In the genomic region with DNA sequence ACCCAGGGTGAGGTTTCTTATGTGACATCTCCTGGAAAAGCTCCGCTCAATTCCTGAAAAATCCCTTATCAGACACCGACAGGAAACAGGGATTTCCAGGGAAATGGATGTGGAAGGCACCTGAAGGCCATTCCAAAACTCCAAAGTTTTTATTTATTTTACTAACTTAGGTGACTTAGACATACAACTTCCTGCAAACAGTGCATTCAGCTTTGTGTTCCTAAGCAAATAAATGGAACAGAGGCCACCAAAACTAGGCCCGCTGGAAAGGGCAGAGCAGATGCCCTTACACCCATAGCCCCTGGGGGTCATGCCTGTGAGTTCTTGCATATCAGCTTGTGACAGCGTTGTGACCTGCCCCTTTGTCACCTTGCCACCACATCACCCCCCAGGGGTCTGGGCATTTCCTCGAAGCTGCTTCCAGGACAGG, we compare ENCODE assay signal across 1 cellular context.
TF ChIP-seq lines count a peak whose summit lies in the region.

No MANE protein-coding gene starts in this region.

TF ChIP-seq in HepG2, 621 proteins besides CTCF, POLR2A, EP300 and RAD21 (continued from another document):
- TF ChIP-seq, protein P1, sequence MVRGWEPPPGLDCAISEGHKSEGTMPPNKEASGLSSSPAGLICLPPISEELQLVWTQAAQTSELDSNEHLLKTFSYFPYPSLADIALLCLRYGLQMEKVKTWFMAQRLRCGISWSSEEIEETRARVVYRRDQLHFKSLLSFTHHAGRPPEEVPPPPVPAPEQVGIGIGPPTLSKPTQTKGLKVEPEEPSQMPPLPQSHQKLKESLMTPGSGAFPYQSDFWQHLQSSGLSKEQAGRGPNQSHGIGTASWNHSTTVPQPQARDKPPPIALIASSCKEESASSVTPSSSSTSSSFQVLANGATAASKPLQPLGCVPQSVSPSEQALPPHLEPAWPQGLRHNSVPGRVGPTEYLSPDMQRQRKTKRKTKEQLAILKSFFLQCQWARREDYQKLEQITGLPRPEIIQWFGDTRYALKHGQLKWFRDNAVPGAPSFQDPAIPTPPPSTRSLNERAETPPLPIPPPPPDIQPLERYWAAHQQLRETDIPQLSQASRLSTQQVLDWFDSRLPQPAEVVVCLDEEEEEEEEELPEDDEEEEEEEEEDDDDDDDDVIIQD (CRISPR knock-in tag; IDR thresholded peaks at IDR 0.05; ENCODE audit: low read depth): 0 out of 2 replicates have a peak, but pooled peaks have one; percentile 31
- TF ChIP-seq MED8 (CRISPR knock-in tag; IDR thresholded peaks at IDR 0.05; ENCODE audit: insufficient replicate concordance) (no peak), ZFY (CRISPR knock-in tag; IDR thresholded peaks at IDR 0.05) (peak; percentile 14; the same call in 1 of the 2 replicates), ARNT (IDR thresholded peaks at IDR 0.05) (no peak), ZNF124 (CRISPR knock-in tag; IDR thresholded peaks at IDR 0.05) (no peak), HNF4G (IDR thresholded peaks at IDR 0.05; ENCODE audit: borderline replicate concordance, low read depth, low read length) (peak; percentile 55; the same call in 1 of the 2 replicates), HNF4G (CRISPR knock-in tag; IDR thresholded peaks at IDR 0.05; ENCODE audit: borderline replicate concordance, low read depth) (0 out of 2 replicates have a peak, but pooled peaks have one; percentile 43), CENPT (CRISPR knock-in tag; IDR thresholded peaks at IDR 0.05; ENCODE audit: low read depth) (no peak), FOXK1 (CRISPR knock-in tag; IDR thresholded peaks at IDR 0.05; ENCODE audit: borderline replicate concordance, low read depth) (peak; percentile 46; the same call in 1 of the 2 replicates), DNMT1 (CRISPR knock-in tag; IDR thresholded peaks at IDR 0.05) (no peak), ZNF326 (CRISPR knock-in tag; IDR thresholded peaks at IDR 0.05; ENCODE audit: borderline replicate concordance) (no peak), SOX13 (IDR thresholded peaks at IDR 0.05) (no peak), SOX13 (CRISPR knock-in tag; conservative IDR thresholded peaks at IDR 0.05 in 1 of 2, IDR thresholded peaks at IDR 0.05 in 1 of 2) (peak in 1 of 2 experiments; percentile 79; a peak in 2 of 4 replicates), FOXA1 (IDR thresholded peaks at IDR 0.05) (no peak), FOXA1 (CRISPR knock-in tag; IDR thresholded peaks at IDR 0.05) (peak; percentile 66), U2AF2 (IDR thresholded peaks at IDR 0.05; ENCODE audit: low read depth, low read length) (no peak), ZNF589 (CRISPR knock-in tag; conservative IDR thresholded peaks at IDR 0.05) (no peak), NCOR1 (IDR thresholded peaks at IDR 0.05; ENCODE audit: borderline replicate concordance, low read length) (peak; percentile 84), SKI (IDR thresholded peaks at IDR 0.05; ENCODE audit: partially characterized antibody) (peak; percentile 77), CCDC6 (CRISPR knock-in tag; IDR thresholded peaks at IDR 0.05) (no peak), ZNF33A (CRISPR knock-in tag; IDR thresholded peaks at IDR 0.05; ENCODE audit: borderline replicate concordance) (no peak), ZNF431 (CRISPR knock-in tag; IDR thresholded peaks at IDR 0.05; ENCODE audit: borderline replicate concordance, low read depth) (no peak), ZNF777 (CRISPR knock-in tag; IDR thresholded peaks at IDR 0.05) (no peak), MIXL1 (CRISPR knock-in tag; IDR thresholded peaks at IDR 0.05) (0 out of 2 replicates have a peak, but pooled peaks have one; percentile 12), SOX5 (CRISPR knock-in tag; IDR thresholded peaks at IDR 0.05; ENCODE audit: borderline replicate concordance) (peak; percentile 78), JUND (CRISPR knock-in tag; IDR thresholded peaks at IDR 0.05) (no peak), FOXO1 (CRISPR knock-in tag; IDR thresholded peaks at IDR 0.05) (peak; percentile 9; the same call in 1 of the 2 replicates), KAT8 (CRISPR knock-in tag; IDR thresholded peaks at IDR 0.05) (no peak), ATM (IDR thresholded peaks at IDR 0.05; ENCODE audit: borderline replicate concordance) (no peak), MTF1 (CRISPR knock-in tag; IDR thresholded peaks at IDR 0.05) (no peak), SALL1 (CRISPR knock-in tag; IDR thresholded peaks at IDR 0.05) (peak; percentile 41), KLF13 (CRISPR knock-in tag; IDR thresholded peaks at IDR 0.05) (no peak), HNRNPK (IDR thresholded peaks at IDR 0.05; ENCODE audit: low read depth, low read length, poor library complexity, severe bottlenecking) (no peak), NFYC (CRISPR knock-in tag; IDR thresholded peaks at IDR 0.05) (no peak), ZNF232 (CRISPR knock-in tag; IDR thresholded peaks at IDR 0.05; ENCODE audit: borderline replicate concordance) (no peak), KDM2A (CRISPR knock-in tag; IDR thresholded peaks at IDR 0.05; ENCODE audit: borderline replicate concordance, low read depth) (no peak), ZBTB7A (CRISPR knock-in tag; IDR thresholded peaks at IDR 0.05) (no peak), ZNF143 (CRISPR knock-in tag; IDR thresholded peaks at IDR 0.05) (no peak)
- TF ChIP-seq, protein P2, sequence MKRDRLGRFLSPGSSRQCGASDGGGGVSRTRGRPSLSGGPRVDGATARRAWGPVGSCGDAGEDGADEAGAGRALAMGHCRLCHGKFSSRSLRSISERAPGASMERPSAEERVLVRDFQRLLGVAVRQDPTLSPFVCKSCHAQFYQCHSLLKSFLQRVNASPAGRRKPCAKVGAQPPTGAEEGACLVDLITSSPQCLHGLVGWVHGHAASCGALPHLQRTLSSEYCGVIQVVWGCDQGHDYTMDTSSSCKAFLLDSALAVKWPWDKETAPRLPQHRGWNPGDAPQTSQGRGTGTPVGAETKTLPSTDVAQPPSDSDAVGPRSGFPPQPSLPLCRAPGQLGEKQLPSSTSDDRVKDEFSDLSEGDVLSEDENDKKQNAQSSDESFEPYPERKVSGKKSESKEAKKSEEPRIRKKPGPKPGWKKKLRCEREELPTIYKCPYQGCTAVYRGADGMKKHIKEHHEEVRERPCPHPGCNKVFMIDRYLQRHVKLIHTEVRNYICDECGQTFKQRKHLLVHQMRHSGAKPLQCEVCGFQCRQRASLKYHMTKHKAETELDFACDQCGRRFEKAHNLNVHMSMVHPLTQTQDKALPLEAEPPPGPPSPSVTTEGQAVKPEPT (CRISPR knock-in tag; IDR thresholded peaks at IDR 0.05; ENCODE audit: low read depth): no peak
- TF ChIP-seq, protein P3, sequence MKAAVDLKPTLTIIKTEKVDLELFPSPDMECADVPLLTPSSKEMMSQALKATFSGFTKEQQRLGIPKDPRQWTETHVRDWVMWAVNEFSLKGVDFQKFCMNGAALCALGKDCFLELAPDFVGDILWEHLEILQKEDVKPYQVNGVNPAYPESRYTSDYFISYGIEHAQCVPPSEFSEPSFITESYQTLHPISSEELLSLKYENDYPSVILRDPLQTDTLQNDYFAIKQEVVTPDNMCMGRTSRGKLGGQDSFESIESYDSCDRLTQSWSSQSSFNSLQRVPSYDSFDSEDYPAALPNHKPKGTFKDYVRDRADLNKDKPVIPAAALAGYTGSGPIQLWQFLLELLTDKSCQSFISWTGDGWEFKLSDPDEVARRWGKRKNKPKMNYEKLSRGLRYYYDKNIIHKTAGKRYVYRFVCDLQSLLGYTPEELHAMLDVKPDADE (CRISPR knock-in tag; IDR thresholded peaks at IDR 0.05): no peak
- TF ChIP-seq, protein P4, sequence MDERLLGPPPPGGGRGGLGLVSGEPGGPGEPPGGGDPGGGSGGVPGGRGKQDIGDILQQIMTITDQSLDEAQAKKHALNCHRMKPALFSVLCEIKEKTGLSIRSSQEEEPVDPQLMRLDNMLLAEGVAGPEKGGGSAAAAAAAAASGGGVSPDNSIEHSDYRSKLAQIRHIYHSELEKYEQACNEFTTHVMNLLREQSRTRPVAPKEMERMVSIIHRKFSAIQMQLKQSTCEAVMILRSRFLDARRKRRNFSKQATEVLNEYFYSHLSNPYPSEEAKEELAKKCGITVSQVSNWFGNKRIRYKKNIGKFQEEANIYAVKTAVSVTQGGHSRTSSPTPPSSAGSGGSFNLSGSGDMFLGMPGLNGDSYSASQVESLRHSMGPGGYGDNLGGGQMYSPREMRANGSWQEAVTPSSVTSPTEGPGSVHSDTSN (CRISPR knock-in tag; IDR thresholded peaks at IDR 0.05): no peak
- TF ChIP-seq, protein P5, sequence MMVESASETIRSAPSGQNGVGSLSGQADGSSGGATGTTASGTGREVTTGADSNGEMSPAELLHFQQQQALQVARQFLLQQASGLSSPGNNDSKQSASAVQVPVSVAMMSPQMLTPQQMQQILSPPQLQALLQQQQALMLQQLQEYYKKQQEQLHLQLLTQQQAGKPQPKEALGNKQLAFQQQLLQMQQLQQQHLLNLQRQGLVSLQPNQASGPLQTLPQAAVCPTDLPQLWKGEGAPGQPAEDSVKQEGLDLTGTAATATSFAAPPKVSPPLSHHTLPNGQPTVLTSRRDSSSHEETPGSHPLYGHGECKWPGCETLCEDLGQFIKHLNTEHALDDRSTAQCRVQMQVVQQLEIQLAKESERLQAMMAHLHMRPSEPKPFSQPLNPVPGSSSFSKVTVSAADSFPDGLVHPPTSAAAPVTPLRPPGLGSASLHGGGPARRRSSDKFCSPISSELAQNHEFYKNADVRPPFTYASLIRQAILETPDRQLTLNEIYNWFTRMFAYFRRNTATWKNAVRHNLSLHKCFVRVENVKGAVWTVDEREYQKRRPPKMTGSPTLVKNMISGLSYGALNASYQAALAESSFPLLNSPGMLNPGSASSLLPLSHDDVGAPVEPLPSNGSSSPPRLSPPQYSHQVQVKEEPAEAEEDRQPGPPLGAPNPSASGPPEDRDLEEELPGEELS (CRISPR knock-in tag; IDR thresholded peaks at IDR 0.05): peak; percentile 87
- TF ChIP-seq, protein P6, sequence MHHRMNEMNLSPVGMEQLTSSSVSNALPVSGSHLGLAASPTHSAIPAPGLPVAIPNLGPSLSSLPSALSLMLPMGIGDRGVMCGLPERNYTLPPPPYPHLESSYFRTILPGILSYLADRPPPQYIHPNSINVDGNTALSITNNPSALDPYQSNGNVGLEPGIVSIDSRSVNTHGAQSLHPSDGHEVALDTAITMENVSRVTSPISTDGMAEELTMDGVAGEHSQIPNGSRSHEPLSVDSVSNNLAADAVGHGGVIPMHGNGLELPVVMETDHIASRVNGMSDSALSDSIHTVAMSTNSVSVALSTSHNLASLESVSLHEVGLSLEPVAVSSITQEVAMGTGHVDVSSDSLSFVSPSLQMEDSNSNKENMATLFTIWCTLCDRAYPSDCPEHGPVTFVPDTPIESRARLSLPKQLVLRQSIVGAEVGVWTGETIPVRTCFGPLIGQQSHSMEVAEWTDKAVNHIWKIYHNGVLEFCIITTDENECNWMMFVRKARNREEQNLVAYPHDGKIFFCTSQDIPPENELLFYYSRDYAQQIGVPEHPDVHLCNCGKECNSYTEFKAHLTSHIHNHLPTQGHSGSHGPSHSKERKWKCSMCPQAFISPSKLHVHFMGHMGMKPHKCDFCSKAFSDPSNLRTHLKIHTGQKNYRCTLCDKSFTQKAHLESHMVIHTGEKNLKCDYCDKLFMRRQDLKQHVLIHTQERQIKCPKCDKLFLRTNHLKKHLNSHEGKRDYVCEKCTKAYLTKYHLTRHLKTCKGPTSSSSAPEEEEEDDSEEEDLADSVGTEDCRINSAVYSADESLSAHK (CRISPR knock-in tag; IDR thresholded peaks at IDR 0.05; ENCODE audit: borderline replicate concordance): no peak
- TF ChIP-seq, protein P7, sequence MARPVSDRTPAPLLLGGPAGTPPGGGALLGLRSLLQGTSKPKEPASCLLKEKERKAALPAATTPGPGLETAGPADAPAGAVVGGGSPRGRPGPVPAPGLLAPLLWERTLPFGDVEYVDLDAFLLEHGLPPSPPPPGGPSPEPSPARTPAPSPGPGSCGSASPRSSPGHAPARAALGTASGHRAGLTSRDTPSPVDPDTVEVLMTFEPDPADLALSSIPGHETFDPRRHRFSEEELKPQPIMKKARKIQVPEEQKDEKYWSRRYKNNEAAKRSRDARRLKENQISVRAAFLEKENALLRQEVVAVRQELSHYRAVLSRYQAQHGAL (CRISPR knock-in tag; IDR thresholded peaks at IDR 0.05; ENCODE audit: not compliant biosample characterization): no peak
- TF ChIP-seq, protein P8, sequence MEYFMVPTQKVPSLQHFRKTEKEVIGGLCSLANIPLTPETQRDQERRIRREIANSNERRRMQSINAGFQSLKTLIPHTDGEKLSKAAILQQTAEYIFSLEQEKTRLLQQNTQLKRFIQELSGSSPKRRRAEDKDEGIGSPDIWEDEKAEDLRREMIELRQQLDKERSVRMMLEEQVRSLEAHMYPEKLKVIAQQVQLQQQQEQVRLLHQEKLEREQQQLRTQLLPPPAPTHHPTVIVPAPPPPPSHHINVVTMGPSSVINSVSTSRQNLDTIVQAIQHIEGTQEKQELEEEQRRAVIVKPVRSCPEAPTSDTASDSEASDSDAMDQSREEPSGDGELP (IDR thresholded peaks at IDR 0.05; ENCODE audit: borderline replicate concordance, low read depth): peak; percentile 56; the same call in 1 of the 2 replicates
- TF ChIP-seq, protein P9, sequence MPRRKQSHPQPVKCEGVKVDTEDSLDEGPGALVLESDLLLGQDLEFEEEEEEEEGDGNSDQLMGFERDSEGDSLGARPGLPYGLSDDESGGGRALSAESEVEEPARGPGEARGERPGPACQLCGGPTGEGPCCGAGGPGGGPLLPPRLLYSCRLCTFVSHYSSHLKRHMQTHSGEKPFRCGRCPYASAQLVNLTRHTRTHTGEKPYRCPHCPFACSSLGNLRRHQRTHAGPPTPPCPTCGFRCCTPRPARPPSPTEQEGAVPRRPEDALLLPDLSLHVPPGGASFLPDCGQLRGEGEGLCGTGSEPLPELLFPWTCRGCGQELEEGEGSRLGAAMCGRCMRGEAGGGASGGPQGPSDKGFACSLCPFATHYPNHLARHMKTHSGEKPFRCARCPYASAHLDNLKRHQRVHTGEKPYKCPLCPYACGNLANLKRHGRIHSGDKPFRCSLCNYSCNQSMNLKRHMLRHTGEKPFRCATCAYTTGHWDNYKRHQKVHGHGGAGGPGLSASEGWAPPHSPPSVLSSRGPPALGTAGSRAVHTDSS (CRISPR knock-in tag; conservative IDR thresholded peaks at IDR 0.05): no peak
TF ChIP-seq in HepG2: peak in this region for 93.
